In the genomic region with DNA sequence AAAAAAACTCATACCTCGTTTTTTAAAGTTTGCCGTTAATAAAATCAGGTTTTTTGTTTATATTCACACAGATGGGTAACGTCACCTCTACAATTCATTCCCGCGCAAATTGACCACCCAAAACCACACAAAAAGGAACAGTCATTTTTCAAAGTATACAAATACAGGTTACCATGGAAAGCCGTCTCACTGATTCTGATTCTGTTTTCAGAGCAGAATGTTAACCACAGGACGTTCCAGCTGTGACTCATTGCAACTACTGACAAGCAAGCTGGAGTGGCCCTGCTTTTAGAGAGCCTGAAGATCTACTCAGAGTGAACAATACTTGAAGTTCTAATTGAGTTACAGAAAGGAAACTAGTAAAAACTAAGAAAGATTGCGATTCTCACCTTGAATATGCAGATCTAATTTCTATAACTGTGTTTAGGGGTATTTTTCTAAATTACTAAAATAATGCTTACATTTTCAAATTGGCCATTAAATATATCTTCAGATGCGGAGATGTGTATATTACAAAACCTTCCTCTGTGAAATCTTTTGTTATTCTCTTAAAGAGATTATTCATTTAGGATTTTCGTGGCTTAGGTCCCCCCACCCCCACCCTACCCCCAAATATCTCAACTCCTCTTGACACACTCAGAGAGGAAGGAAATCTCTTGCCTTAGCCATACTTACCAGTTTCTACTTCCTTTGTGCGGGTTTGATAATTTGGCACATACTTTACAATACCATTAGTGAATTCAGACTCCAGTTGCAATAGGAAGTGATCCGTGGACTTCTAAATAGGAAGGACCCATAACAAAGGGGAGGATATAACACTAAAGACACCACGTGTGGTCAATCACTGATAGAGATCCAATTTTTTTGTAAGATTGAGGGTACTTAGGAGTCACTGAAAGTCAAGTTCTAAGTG, we compare ENCODE assay signal across 8 cellular contexts.
DNase-seq lines count a peak whose midpoint lies in the region; ATAC-seq, FAIRE-seq and TF ChIP-seq lines count a peak whose summit lies in the region.

No MANE protein-coding gene starts in this region.

- peak overlapping the region; percentile 20 for H3K9ac ChIP-seq in keratinocyte (ENCODE audit: control insufficient read depth, extremely low read depth, insufficient read depth, low read length)

- peaks cover 34% of the 10 kb centered on the region for H3K4me1 ChIP-seq in keratinocyte (ENCODE audit: control insufficient read depth, extremely low read depth, insufficient read depth, low read length)

- FAIRE-seq in keratinocyte (lab: Jason Lieb, UNC), result peak; percentile 87

- H3K4me3 ChIP-seq in AG04450 (ENCODE audit: low read depth, low read length) (no peak overlapping the region), astrocyte of the spinal cord (ENCODE audit: low read depth, low read length) (no peak overlapping the region), keratinocyte (ENCODE audit: control insufficient read depth in 2 of 3, extremely low read depth in 1 of 3, insufficient read depth in 2 of 3, low read depth in 1 of 3, low read length in 3 of 3) (no peak overlapping the region)

- POLR2A ChIA-PET in AG04450 (lab: Yijun Ruan, JAX), result interaction anchor here (2.0 kb wide), 1 partner anchor 207 kb away, joined by 6 read pairs; no protein-coding TSS in a partner anchor

- ATAC-seq in GM19397 (IDR thresholded peaks at IDR 0.05; ENCODE audit: unreplicated experiment) (peak; percentile 91), HG03521 (IDR thresholded peaks at IDR 0.05; ENCODE audit: unreplicated experiment) (peak; percentile 89)

- DNase-seq in AG04450 (ENCODE audit: low read depth, low spot score) (peak; percentile 91), T-helper 22 cell (ENCODE audit: low read depth) (peak; percentile 77), astrocyte of the spinal cord (ENCODE audit: low read depth, low spot score) (peak; percentile 99), keratinocyte (ENCODE audit: low read depth, low spot score) (peak; percentile 60), NCI-H526 treated with DMSO at 0.1 percent for 48 hours (lab: John Stamatoyannopoulos, UW) (no peak)
- DNase-seq in stimulated activated CD8-positive, alpha-beta memory T cell treated with anti-CD3 and anti-CD28 coated beads, Interleukin-12 subunit alpha, Interleukin-12 subunit beta, amount 100 ng/mL, for 1 hour (ENCODE audit: low read depth), result peak; percentile 78

- H3K27ac ChIP-seq in AG04450 (ENCODE audit: low read depth, low read length), result peak overlapping the region; percentile 33
- peak overlapping the region; percentile 68 for H3K27ac ChIP-seq in keratinocyte (ENCODE audit: control insufficient read depth, insufficient read depth, low read length)

- no peaks in the 10 kb centered on the region for H3K27me3 ChIP-seq in AG04450 (ENCODE audit: control insufficient read depth, insufficient read depth, low read length)
- H3K27me3 ChIP-seq in keratinocyte (ENCODE audit: control insufficient read depth, extremely low read depth, insufficient read depth, low read length), result no peaks in the 10 kb centered on the region

- dilution Hi-C loops in keratinocyte (cut with MboI; ENCODE audit: extremely low pct_ligation_motif_present, low sequenced_read_pairs), result no loop called here

- in situ Hi-C loops in astrocyte of the spinal cord (cut with HindIII; ENCODE audit: low sequenced_read_pairs), result no loop called here

- H3K9me1 ChIP-seq in keratinocyte (ENCODE audit: control insufficient read depth, extremely low read depth, insufficient read depth, low read length), result no peaks in the 10 kb centered on the region

- H3K79me2 ChIP-seq in keratinocyte (ENCODE audit: control insufficient read depth, insufficient read depth, low read length), result no peaks in the 10 kb centered on the region

- H4K20me1 ChIP-seq in keratinocyte (ENCODE audit: control insufficient read depth, extremely low read depth, insufficient read depth, low read length), result no peaks in the 10 kb centered on the region

- H3K9me3 ChIP-seq in AG04450 (ENCODE audit: control insufficient read depth, insufficient read depth, low read length) (peaks cover 5% of the 10 kb centered on the region; the same call in 1 of the 2 replicates), keratinocyte (ENCODE audit: control insufficient read depth, low read depth, low read length) (no peaks in the 10 kb centered on the region)

- H3K4me2 ChIP-seq in keratinocyte (ENCODE audit: control insufficient read depth, extremely low read depth, insufficient read depth, low read depth, low read length), result peak overlapping the region; percentile 25

- CTCF ChIA-PET in AG04450 (lab: Charles Lee), result no interaction called here

- TF ChIP-seq CTCF in AG04450 (IDR thresholded peaks at IDR 0.05; ENCODE audit: low read depth, low read length) (no peak), astrocyte of the spinal cord (IDR thresholded peaks at IDR 0.05; ENCODE audit: low read depth, low read length) (no peak), keratinocyte (optimal IDR thresholded peaks at IDR 0.05 in 1 of 3, IDR thresholded peaks at IDR 0.05 in 1 of 3, conservative IDR thresholded peaks at IDR 0.05 in 1 of 3; ENCODE audit: extremely low read depth in 1 of 3, insufficient read depth in 2 of 3, low read length in 3 of 3) (no peak)

- peak overlapping the region; percentile 49 for H2AFZ ChIP-seq in keratinocyte (ENCODE audit: control insufficient read depth, low read length)

- H3K36me3 ChIP-seq in keratinocyte (ENCODE audit: control insufficient read depth in 2 of 2, extremely low read depth in 1 of 2, insufficient read depth in 2 of 2, low read length in 2 of 2), result no peaks in the 10 kb centered on the region
